Comparison of ENCODE assay signal across 31 cellular contexts in the genomic region with DNA sequence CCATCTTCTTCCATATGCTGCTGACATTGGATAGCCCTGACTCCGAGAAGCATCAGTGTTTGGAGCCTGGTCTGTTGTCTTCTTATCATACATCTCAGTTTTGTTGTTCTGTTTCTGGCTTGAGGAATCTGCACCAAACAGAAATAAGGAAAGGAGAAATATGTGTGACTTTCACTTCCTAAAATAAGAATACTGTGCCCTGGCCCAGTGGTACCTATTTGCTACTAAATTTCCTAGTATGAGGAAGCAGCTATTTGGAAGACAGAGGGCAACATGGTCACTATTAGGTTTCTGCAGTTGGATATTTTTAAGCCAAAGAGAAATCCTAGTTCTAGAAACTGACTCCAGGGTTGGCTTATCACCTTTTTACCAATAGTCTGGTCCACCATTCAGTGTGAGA. TPM values are rescaled to one million over a fixed set of nuclear protein-coding genes. Genes with fewer than 3 reads are reported as not detected.
"Had no signal": no experiment of that assay in that cellular context is flagged by ENCODE, and none has a peak within 500 bp of the region (broad histone marks: within the 10 kb centered on the region; RNA-seq: fewer than 3 reads in every experiment).

No MANE protein-coding gene starts in this region.

- H3K4me1 Mint-ChIP-seq: activated naive CD8-positive, alpha-beta T cell treated with anti-CD3 and anti-CD28 coated beads, Interleukin-2, amount 10 ng/mL, durations not matched to agents 7 days and 5 days had no signal

- H3K36me3 ChIP-seq: adrenal gland, breast epithelium, SJSA1 had no signal

- ATAC-seq: activated CD8-positive, alpha-beta T cell treated with anti-CD3 and anti-CD28 coated beads, Interleukin-2, amount 10 ng/mL, durations not matched to agents 7 days and 5 days; SK-N-SH treated with all-trans-retinoic acid at 6 μM for 48 hours; WTC11 had no signal

- H3K27ac ChIP-seq: adrenal gland, breast epithelium, KMS-11, SJSA1 had no signal

- H3K4me3 ChIP-seq: adrenal gland, breast epithelium, SJSA1 had no signal

- H3K4me3 Mint-ChIP-seq: activated CD8-positive, alpha-beta T cell treated with anti-CD3 and anti-CD28 coated beads, Interleukin-2, amount 10 ng/mL, durations not matched to agents 7 days and 5 days; activated naive CD8-positive, alpha-beta T cell treated with anti-CD3 and anti-CD28 coated beads, Interleukin-2, amount 10 ng/mL, durations not matched to agents 7 days and 5 days; T-helper 2 cell treated with Interferon-gamma antibody and Interleukin-4, amounts not matched to agents 5 μg/mL and 100 μg/mL, for 36 hours; WTC11 had no signal

- H3K4me2 ChIP-seq: KMS-11 had no signal

- H3K9ac ChIP-seq: KMS-11 had no signal

- H3K36me3 Mint-ChIP-seq: activated naive CD8-positive, alpha-beta T cell treated with anti-CD3 and anti-CD28 coated beads, Interleukin-2, amount 10 ng/mL, durations not matched to agents 7 days and 5 days; WTC11 had no signal

- H3K9me3 ChIP-seq: adrenal gland, breast epithelium, SJSA1 had no signal

- H3K9me3 Mint-ChIP-seq: activated naive CD8-positive, alpha-beta T cell treated with anti-CD3 and anti-CD28 coated beads, Interleukin-2, amount 10 ng/mL, durations not matched to agents 7 days and 5 days; T-helper 2 cell treated with Interferon-gamma antibody and Interleukin-4, amounts not matched to agents 5 μg/mL and 100 μg/mL, for 36 hours; WTC11 had no signal

- H3K4me1 ChIP-seq: adrenal gland, breast epithelium, SJSA1 had no signal

- DNase-seq: activated CD4-positive, alpha-beta T cell treated with anti-CD3 and anti-CD28 coated beads for 48 hours; activated CD4-positive, alpha-beta T cell treated with anti-CD3 and anti-CD28 coated beads, Interleukin-2, amount 50 U/mL, for 4 hours; activated CD4-positive, CD25-positive, alpha-beta regulatory T cell treated with anti-CD3 and anti-CD28 coated beads, Interleukin-2, amount 50 U/mL, for 72 hours; activated CD8-positive, alpha-beta memory T cell treated with anti-CD3 and anti-CD28 coated beads, Interleukin-2, amount 50 U/mL, for 48 hours; activated CD8-positive, alpha-beta T cell treated with anti-CD3 and anti-CD28 coated beads, Interleukin-2, amount 10 ng/mL, durations not matched to agents 7 days and 5 days; activated naive CD4-positive, alpha-beta T cell treated with anti-CD3 and anti-CD28 coated beads, Interleukin-2, amount 50 U/mL, for 16 hours; activated naive CD8-positive, alpha-beta T cell treated with anti-CD3 and anti-CD28 coated beads, Interleukin-2, amount 10 ng/mL, durations not matched to agents 7 days and 5 days; activated T-cell treated with anti-CD3 and anti-CD28 coated beads, Interleukin-2, amount 50 U/mL, for 1 hour; adrenal gland; anterior cingulate cortex; caudate nucleus; NCI-H1048; NCI-H1930; NCI-H2107; NCI-H2171 treated with DMSO at 0.1 percent for 48 hours; NCI-H345; NCI-H510A; NCI-H526 treated with DMSO at 0.1 percent for 48 hours; NCI-H82; SW 1271 had no signal

- H3K27me3 ChIP-seq: SJSA1 had no signal

- H3K27ac Mint-ChIP-seq: activated CD8-positive, alpha-beta T cell treated with anti-CD3 and anti-CD28 coated beads, Interleukin-2, amount 10 ng/mL, durations not matched to agents 7 days and 5 days; activated naive CD8-positive, alpha-beta T cell treated with anti-CD3 and anti-CD28 coated beads, Interleukin-2, amount 10 ng/mL, durations not matched to agents 7 days and 5 days; T-helper 2 cell treated with Interferon-gamma antibody and Interleukin-4, amounts not matched to agents 5 μg/mL and 100 μg/mL, for 36 hours; WTC11 had no signal

RNA-seq across cellular contexts. Expression of gene CT47C1, which starts 16.8 kb away (rescaled TPM):
- total RNA-seq: activated CD8-positive, alpha-beta T cell treated with anti-CD3 and anti-CD28 coated beads, Interleukin-2, amount 10 ng/mL, durations not matched to agents 7 days and 5 days; activated naive CD8-positive, alpha-beta T cell treated with anti-CD3 and anti-CD28 coated beads, Interleukin-2, amount 10 ng/mL, durations not matched to agents 7 days and 5 days; adrenal gland; breast epithelium; cerebellum; MCF 10A; OCI-LY7; RPMI7951; SJSA1; T-helper 1 cell treated with Interleukin-12 subunit alpha and Interleukin-12 subunit beta and Interleukin-4 antibody, amounts not matched to agents 30 ng/mL and 1 ng/mL, for 36 hours; WTC11 had no signal
- polyA plus RNA-seq: adrenal gland had no signal

RNA-seq across cellular contexts. Expression of gene KIAA1210, which starts 38.0 kb away (rescaled TPM):
- total RNA-seq: activated CD8-positive, alpha-beta T cell treated with anti-CD3 and anti-CD28 coated beads, Interleukin-2, amount 10 ng/mL, durations not matched to agents 7 days and 5 days; activated naive CD8-positive, alpha-beta T cell treated with anti-CD3 and anti-CD28 coated beads, Interleukin-2, amount 10 ng/mL, durations not matched to agents 7 days and 5 days; MCF 10A; OCI-LY7; RPMI7951; SJSA1; T-helper 1 cell treated with Interleukin-12 subunit alpha and Interleukin-12 subunit beta and Interleukin-4 antibody, amounts not matched to agents 30 ng/mL and 1 ng/mL, for 36 hours; WTC11 had no signal
